In genomic region chr1:207244409-207244801, GRCh38 we compare ENCODE assay signal across 30 cellular contexts.
"Had no signal": no experiment of that assay in that cellular context is flagged by ENCODE, and none has a peak within 500 bp of the region (broad histone marks: within the 10 kb centered on the region; RNA-seq: fewer than 3 reads in every experiment).

No MANE protein-coding gene starts in this region.

- H3K4me1 ChIP-seq: parathyroid adenoma, psoas muscle, sigmoid colon had no signal

- H2AFZ ChIP-seq: parathyroid adenoma had no signal

- H3K4me3 ChIP-seq: psoas muscle, sigmoid colon, upper lobe of left lung, vagina had no signal

- H3K79me2 ChIP-seq: parathyroid adenoma had no signal

- H3K9me3 ChIP-seq: psoas muscle, sigmoid colon, upper lobe of left lung, vagina had no signal

- H3K27ac ChIP-seq: foreskin keratinocyte, parathyroid adenoma, psoas muscle, sigmoid colon, vagina, WERI-Rb-1 had no signal

- H3K27me3 Mint-ChIP-seq: naive B cell; stimulated activated naive CD8-positive, alpha-beta T cell treated with anti-CD3 and anti-CD28 coated beads, Interleukin-15, amount 100 ng/mL, for 72 hours had no signal

- H3K36me3 Mint-ChIP-seq: naive B cell; stimulated activated effector memory CD8-positive, alpha-beta T cell treated with anti-CD3 and anti-CD28 coated beads, Interleukin-12 subunit alpha, Interleukin-12 subunit beta, amount 100 ng/mL, for 72 hours had no signal

- ATAC-seq: activated CD4-positive, CD25-positive, alpha-beta regulatory T cell treated with anti-CD3 and anti-CD28 coated beads, Interleukin-2, amount 50 U/mL, for 24 hours; esophagus mucosa; foreskin keratinocyte; psoas muscle; stimulated activated effector memory CD8-positive, alpha-beta T cell treated with anti-CD3 and anti-CD28 coated beads, Interleukin-12 subunit alpha, Interleukin-12 subunit beta, amount 100 ng/mL, for 72 hours; stimulated activated naive CD8-positive, alpha-beta T cell treated with anti-CD3 and anti-CD28 coated beads, Interleukin-15, amount 100 ng/mL, for 72 hours had no signal

- H3K4me3 Mint-ChIP-seq: activated T-helper 1 cell treated with anti-CD3 and anti-CD28 coated beads, Interleukin-12 subunit alpha, Interleukin-12 subunit beta, Interleukin-2, Interleukin-4 antibody, amounts not matched to agents 30 ng/mL and 10 ng/mL and 1 ng/mL, durations not matched to agents 14 hours and 24 hours and 36 hours; naive B cell; neural crest cell; stimulated activated effector memory CD8-positive, alpha-beta T cell treated with anti-CD3 and anti-CD28 coated beads, Interleukin-12 subunit alpha, Interleukin-12 subunit beta, amount 100 ng/mL, for 72 hours; stimulated activated naive CD8-positive, alpha-beta T cell treated with anti-CD3 and anti-CD28 coated beads, Interleukin-15, amount 100 ng/mL, for 72 hours; T-helper 2 cell treated with Interferon-gamma antibody and Interleukin-4, amounts not matched to agents 5 μg/mL and 100 μg/mL, for 36 hours had no signal

- H3K27ac Mint-ChIP-seq: activated T-helper 1 cell treated with anti-CD3 and anti-CD28 coated beads, Interleukin-12 subunit alpha, Interleukin-12 subunit beta, Interleukin-2, Interleukin-4 antibody, amounts not matched to agents 30 ng/mL and 10 ng/mL and 1 ng/mL, durations not matched to agents 14 hours and 24 hours and 36 hours; stimulated activated effector memory CD8-positive, alpha-beta T cell treated with anti-CD3 and anti-CD28 coated beads, Interleukin-12 subunit alpha, Interleukin-12 subunit beta, amount 100 ng/mL, for 72 hours; stimulated activated naive CD8-positive, alpha-beta T cell treated with anti-CD3 and anti-CD28 coated beads, Interleukin-15, amount 100 ng/mL, for 72 hours had no signal

- H3K4me1 Mint-ChIP-seq: stimulated activated effector memory CD8-positive, alpha-beta T cell treated with anti-CD3 and anti-CD28 coated beads, Interleukin-12 subunit alpha, Interleukin-12 subunit beta, amount 100 ng/mL, for 72 hours had no signal

- H3K27me3 ChIP-seq: foreskin keratinocyte, sigmoid colon, upper lobe of left lung, vagina had no signal

- H3K9me3 Mint-ChIP-seq: activated T-helper 1 cell treated with anti-CD3 and anti-CD28 coated beads, Interleukin-12 subunit alpha, Interleukin-12 subunit beta, Interleukin-2, Interleukin-4 antibody, amounts not matched to agents 30 ng/mL and 10 ng/mL and 1 ng/mL, durations not matched to agents 14 hours and 24 hours and 36 hours; naive B cell; neural crest cell; stimulated activated effector memory CD8-positive, alpha-beta T cell treated with anti-CD3 and anti-CD28 coated beads, Interleukin-12 subunit alpha, Interleukin-12 subunit beta, amount 100 ng/mL, for 72 hours; stimulated activated naive CD8-positive, alpha-beta T cell treated with anti-CD3 and anti-CD28 coated beads, Interleukin-15, amount 100 ng/mL, for 72 hours; T-helper 2 cell treated with Interferon-gamma antibody and Interleukin-4, amounts not matched to agents 5 μg/mL and 100 μg/mL, for 36 hours had no signal

- DNase-seq: activated CD4-positive, alpha-beta T cell treated with anti-CD3 and anti-CD28 coated beads for 48 hours; activated CD4-positive, alpha-beta T cell treated with anti-CD3 and anti-CD28 coated beads, Interleukin-2, amount 50 U/mL, for 48 hours; activated CD8-positive, alpha-beta memory T cell treated with anti-CD3 and anti-CD28 coated beads for 24 hours; activated gamma-delta T cell; activated naive CD4-positive, alpha-beta T cell treated with anti-CD3 and anti-CD28 coated beads, Interleukin-2, amount 50 U/mL, for 16 hours; amygdala; caudate nucleus; cortex of kidney; foreskin keratinocyte; left cardiac atrium; mammary epithelial cell; naive B cell; nucleus accumbens; psoas muscle; sigmoid colon; small intestine; stimulated activated CD4-positive, alpha-beta T cell treated with anti-CD3 and anti-CD28 coated beads, Interleukin-4, amount 100 ng/mL, for 24 hours; stimulated activated naive CD8-positive, alpha-beta T cell treated with anti-CD3 and anti-CD28 coated beads, Interleukin-15, amount 100 ng/mL, for 72 hours; substantia nigra; T-helper 1 cell; upper lobe of left lung; WERI-Rb-1 had no signal

- H3K36me3 ChIP-seq: sigmoid colon, upper lobe of left lung, vagina, WERI-Rb-1 had no signal
